In the genomic region with DNA sequence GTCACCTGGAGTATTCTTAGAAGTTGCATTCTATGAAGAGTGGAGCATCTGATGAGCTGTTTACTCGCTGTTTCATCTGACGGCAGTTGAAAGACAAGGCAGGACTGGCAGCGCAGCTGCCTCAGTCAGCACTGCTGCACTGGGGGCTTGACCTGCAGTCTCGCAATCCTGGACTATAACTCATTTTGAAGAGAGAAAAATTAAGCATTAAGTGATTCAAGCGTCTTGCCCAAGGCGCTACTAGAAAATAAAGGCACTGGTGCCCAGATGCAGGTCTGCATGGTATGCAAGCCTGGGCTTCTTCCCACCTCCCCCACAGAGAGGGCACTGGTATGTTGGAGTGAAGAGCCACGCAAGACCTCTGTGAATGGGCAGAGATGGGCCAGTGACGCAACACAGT, we compare ENCODE assay signal across 1 cellular context.
TF ChIP-seq lines count a peak whose summit lies in the region.

No MANE protein-coding gene starts in this region.

TF ChIP-seq in WTC11, 78 proteins besides CTCF, POLR2A, EP300 and RAD21 (continued from another document):
- TF ChIP-seq, protein P1, sequence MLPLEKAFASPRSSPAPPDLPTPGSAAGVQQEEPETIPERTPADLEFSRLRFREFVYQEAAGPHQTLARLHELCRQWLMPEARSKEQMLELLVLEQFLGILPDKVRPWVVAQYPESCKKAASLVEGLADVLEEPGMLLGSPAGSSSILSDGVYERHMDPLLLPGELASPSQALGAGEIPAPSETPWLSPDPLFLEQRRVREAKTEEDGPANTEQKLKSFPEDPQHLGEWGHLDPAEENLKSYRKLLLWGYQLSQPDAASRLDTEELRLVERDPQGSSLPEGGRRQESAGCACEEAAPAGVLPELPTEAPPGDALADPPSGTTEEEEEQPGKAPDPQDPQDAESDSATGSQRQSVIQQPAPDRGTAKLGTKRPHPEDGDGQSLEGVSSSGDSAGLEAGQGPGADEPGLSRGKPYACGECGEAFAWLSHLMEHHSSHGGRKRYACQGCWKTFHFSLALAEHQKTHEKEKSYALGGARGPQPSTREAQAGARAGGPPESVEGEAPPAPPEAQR (CRISPR knock-in tag; IDR thresholded peaks at IDR 0.05): no peak
- TF ChIP-seq, protein P2, sequence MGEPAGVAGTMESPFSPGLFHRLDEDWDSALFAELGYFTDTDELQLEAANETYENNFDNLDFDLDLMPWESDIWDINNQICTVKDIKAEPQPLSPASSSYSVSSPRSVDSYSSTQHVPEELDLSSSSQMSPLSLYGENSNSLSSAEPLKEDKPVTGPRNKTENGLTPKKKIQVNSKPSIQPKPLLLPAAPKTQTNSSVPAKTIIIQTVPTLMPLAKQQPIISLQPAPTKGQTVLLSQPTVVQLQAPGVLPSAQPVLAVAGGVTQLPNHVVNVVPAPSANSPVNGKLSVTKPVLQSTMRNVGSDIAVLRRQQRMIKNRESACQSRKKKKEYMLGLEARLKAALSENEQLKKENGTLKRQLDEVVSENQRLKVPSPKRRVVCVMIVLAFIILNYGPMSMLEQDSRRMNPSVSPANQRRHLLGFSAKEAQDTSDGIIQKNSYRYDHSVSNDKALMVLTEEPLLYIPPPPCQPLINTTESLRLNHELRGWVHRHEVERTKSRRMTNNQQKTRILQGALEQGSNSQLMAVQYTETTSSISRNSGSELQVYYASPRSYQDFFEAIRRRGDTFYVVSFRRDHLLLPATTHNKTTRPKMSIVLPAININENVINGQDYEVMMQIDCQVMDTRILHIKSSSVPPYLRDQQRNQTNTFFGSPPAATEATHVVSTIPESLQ (CRISPR knock-in tag; IDR thresholded peaks at IDR 0.05): no peak
- TF ChIP-seq ZNF232 (CRISPR knock-in tag; IDR thresholded peaks at IDR 0.05): no peak
- TF ChIP-seq, protein P3, sequence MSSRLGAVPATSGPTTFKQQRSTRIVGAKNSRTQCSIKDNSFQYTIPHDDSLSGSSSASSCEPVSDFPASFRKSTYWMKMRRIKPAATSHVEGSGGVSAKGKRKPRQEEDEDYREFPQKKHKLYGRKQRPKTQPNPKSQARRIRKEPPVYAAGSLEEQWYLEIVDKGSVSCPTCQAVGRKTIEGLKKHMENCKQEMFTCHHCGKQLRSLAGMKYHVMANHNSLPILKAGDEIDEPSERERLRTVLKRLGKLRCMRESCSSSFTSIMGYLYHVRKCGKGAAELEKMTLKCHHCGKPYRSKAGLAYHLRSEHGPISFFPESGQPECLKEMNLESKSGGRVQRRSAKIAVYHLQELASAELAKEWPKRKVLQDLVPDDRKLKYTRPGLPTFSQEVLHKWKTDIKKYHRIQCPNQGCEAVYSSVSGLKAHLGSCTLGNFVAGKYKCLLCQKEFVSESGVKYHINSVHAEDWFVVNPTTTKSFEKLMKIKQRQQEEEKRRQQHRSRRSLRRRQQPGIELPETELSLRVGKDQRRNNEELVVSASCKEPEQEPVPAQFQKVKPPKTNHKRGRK (CRISPR knock-in tag; IDR thresholded peaks at IDR 0.05; ENCODE audit: borderline replicate concordance): no peak
- TF ChIP-seq, protein P4, sequence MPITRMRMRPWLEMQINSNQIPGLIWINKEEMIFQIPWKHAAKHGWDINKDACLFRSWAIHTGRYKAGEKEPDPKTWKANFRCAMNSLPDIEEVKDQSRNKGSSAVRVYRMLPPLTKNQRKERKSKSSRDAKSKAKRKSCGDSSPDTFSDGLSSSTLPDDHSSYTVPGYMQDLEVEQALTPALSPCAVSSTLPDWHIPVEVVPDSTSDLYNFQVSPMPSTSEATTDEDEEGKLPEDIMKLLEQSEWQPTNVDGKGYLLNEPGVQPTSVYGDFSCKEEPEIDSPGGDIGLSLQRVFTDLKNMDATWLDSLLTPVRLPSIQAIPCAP (CRISPR knock-in tag; IDR thresholded peaks at IDR 0.05): no peak
- no peak for TF ChIP-seq HMGA2 (CRISPR knock-in tag; IDR thresholded peaks at IDR 0.05)
